In the genomic region with DNA sequence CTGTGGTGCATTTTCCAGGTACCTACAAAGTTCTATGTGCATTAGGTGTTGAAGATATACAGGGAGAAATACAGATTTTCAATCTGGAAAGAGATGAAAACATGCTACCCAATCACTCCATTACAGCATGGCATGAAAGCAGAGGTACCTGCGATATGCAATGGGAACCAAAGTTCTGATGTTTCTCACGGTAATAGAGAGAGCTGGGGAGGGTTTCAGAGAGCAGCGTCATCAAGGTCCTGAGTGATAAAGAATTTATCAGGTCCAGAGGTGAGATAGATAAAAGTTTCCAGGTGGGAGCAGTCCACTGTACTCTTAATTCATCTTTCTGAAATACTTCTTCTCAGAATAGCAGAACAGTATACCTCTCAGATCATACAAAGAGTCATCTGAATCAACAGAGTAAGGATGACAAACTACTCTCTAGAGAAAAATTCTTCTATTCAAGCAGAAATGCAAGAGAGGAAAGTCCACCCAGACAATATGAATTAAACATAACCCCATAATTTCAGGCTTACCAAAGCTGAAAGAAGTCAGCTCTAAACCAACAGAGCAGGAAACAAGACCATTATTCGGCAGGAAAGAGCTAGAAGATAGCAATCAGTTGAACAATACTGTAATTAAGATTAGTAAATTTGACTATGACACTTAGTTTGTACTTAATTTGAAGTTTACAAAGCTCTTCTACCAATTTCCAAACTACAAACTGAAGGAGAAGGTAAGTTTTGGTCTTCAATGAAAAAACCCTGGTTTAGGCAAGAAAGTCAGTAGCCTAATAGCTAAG, we compare ENCODE assay signal across 21 cellular contexts. TPM values are rescaled to one million over a fixed set of nuclear protein-coding genes. Genes with fewer than 3 reads are reported as not detected.
A peak's percentile ranks its signal among the peaks of the same experiment; 100 is the strongest.
DNase-seq lines count a peak whose midpoint lies in the region; ATAC-seq and TF ChIP-seq lines count a peak whose summit lies in the region.
"Had no signal": no experiment of that assay in that cellular context is flagged by ENCODE, and none has a peak within 500 bp of the region (broad histone marks: within the 10 kb centered on the region; RNA-seq: fewer than 3 reads in every experiment).

No MANE protein-coding gene starts in this region.

- 75 to 81% (median 76%) methylated on average over 4 of the region's 4 CpGs for WGBS in heart left ventricle, 4 donors

- peaks cover 69% of the 10 kb centered on the region for H3K36me3 Mint-ChIP-seq in activated CD4-positive, alpha-beta T cell treated with anti-CD3 and anti-CD28 coated beads for 36 hours (ENCODE audit: low read depth)
- peaks cover 96% of the 10 kb centered on the region for H3K36me3 Mint-ChIP-seq in CD4-positive, alpha-beta T cell (ENCODE audit: low read depth)
- peaks cover 96% of the 10 kb centered on the region for H3K36me3 Mint-ChIP-seq in dendritic cell treated with granulocyte-macrophage colony-stimulating factor and Interleukin-4, amounts not matched to agents 40 ng/mL and 50 ng/mL, for 4 days (ENCODE audit: low read depth)

- TF ChIP-seq POLR2A in heart left ventricle (IDR thresholded peaks at IDR 0.05): no peak

- H3K4me3 Mint-ChIP-seq in activated CD4-positive, alpha-beta T cell treated with anti-CD3 and anti-CD28 coated beads for 36 hours: no peak overlapping the region
- peak overlapping the region; percentile 48 for H3K4me3 Mint-ChIP-seq in CD4-positive, alpha-beta T cell
- peak overlapping the region; percentile 60 for H3K4me3 Mint-ChIP-seq in dendritic cell treated with granulocyte-macrophage colony-stimulating factor and Interleukin-4, amounts not matched to agents 40 ng/mL and 50 ng/mL, for 4 days
- H3K4me3 Mint-ChIP-seq: neural crest cell had no signal

- H4K20me1 ChIP-seq in Loucy (ENCODE audit: insufficient read depth, low read length, poor library complexity, severe bottlenecking): peaks cover 87% of the 10 kb centered on the region

- H3K27ac ChIP-seq in CD4-positive, alpha-beta T cell (ENCODE audit: low read depth, low read length): no peak overlapping the region
- peak overlapping the region in 1 of 12 donors; percentile 40 for H3K27ac ChIP-seq in heart left ventricle
- H3K27ac ChIP-seq: psoas muscle had no signal

- H3F3A ChIP-seq in Loucy (ENCODE audit: low read depth): peaks cover 11% of the 10 kb centered on the region

- H3K27me3 ChIP-seq in CD4-positive, alpha-beta T cell (ENCODE audit: control insufficient read depth, insufficient read depth, low read length): no peaks in the 10 kb centered on the region
- no peaks in the 10 kb centered on the region for H3K27me3 ChIP-seq in Loucy (ENCODE audit: insufficient read depth, low read length, poor library complexity, severe bottlenecking)
- no peaks in the 10 kb centered on the region for H3K27me3 ChIP-seq in heart left ventricle

- H3K4me1 ChIP-seq in Loucy (ENCODE audit: insufficient read depth, low read length, poor library complexity, severe bottlenecking): peaks cover 72% of the 10 kb centered on the region
- peaks cover 0 to 62% (median 0%) of the 10 kb centered on the region in 12 donors for H3K4me1 ChIP-seq in heart left ventricle

- no peaks in the 10 kb centered on the region for H3K27me3 Mint-ChIP-seq in activated CD4-positive, alpha-beta T cell treated with anti-CD3 and anti-CD28 coated beads for 36 hours
- no peaks in the 10 kb centered on the region for H3K27me3 Mint-ChIP-seq in CD4-positive, alpha-beta T cell
- H3K27me3 Mint-ChIP-seq in dendritic cell treated with granulocyte-macrophage colony-stimulating factor and Interleukin-4, amounts not matched to agents 40 ng/mL and 50 ng/mL, for 4 days: no peaks in the 10 kb centered on the region

- POLR2A ChIA-PET in activated CD4-positive, alpha-beta T cell treated with anti-CD3 and anti-CD28 coated beads for 36 hours (lab: Charles Lee): no interaction called here
- POLR2A ChIA-PET in CD4-positive, alpha-beta T cell (lab: Charles Lee): interaction anchor here (0.7 to 1.4 kb wide), 3 partner anchors 10 to 79 kb away, joined by 3 to 21 read pairs (median 6); a partner anchor contains a TSS

- H3K27ac Mint-ChIP-seq in activated CD4-positive, alpha-beta T cell treated with anti-CD3 and anti-CD28 coated beads for 36 hours: peak overlapping the region; percentile 49
- peak overlapping the region; percentile 43 for H3K27ac Mint-ChIP-seq in CD4-positive, alpha-beta T cell
- peak overlapping the region; percentile 69 for H3K27ac Mint-ChIP-seq in dendritic cell treated with granulocyte-macrophage colony-stimulating factor and Interleukin-4, amounts not matched to agents 40 ng/mL and 50 ng/mL, for 4 days

- no peak overlapping the region for H2AFZ ChIP-seq in Loucy (ENCODE audit: low read length)

- peak overlapping the region; percentile 42 for H3K9ac ChIP-seq in Loucy (ENCODE audit: low read depth, low read length, poor library complexity, severe bottlenecking)

- H3K36me3 ChIP-seq in Loucy (ENCODE audit: insufficient read depth, low read length) (peaks cover 29% of the 10 kb centered on the region; the same call in 1 of the 2 replicates), heart left ventricle (peaks cover 0 to 72% (median 0%) of the 10 kb centered on the region in 9 donors)

- no peak for DNase-seq in activated CD4-positive, alpha-beta T cell treated with anti-CD3 and anti-CD28 coated beads for 36 hours
- no peak for DNase-seq in activated CD4-positive, alpha-beta T cell treated with anti-CD3 and anti-CD28 coated beads, Interleukin-2, amount 50 U/mL, for 1 hour
- no peak for DNase-seq in CD4-positive, alpha-beta T cell
- DNase-seq in heart left ventricle: no peak
- DNase-seq: activated CD8-positive, alpha-beta memory T cell treated with anti-CD3 and anti-CD28 coated beads, Interleukin-2, amount 50 U/mL, for 4 hours; DMS 273 treated with DMSO at 0.1 percent for 48 hours; GDM1; NCI-H1417; NCI-H2171 treated with DMSO at 0.1 percent for 48 hours; NCI-H774; OCI-M1; psoas muscle; SHP77 treated with DMSO at 0.1 percent for 48 hours; stimulated activated CD4-positive, alpha-beta T cell treated with anti-CD3 and anti-CD28 coated beads, Interleukin-4, amount 100 ng/mL, for 1 hour; T-helper 1 cell had no signal

- peak overlapping the region; percentile 97 for H3K4me2 ChIP-seq in Loucy (ENCODE audit: low read depth, low read length, poor library complexity, severe bottlenecking)

- no peaks in the 10 kb centered on the region for H3K9me2 ChIP-seq in Loucy (replicated peaks; ENCODE audit: low read depth, low read length)

- no peak for ATAC-seq in activated CD4-positive, alpha-beta T cell treated with anti-CD3 and anti-CD28 coated beads for 36 hours
- ATAC-seq in CD4-positive, alpha-beta T cell (ENCODE audit: poor library complexity): peak; percentile 56
- ATAC-seq in GM18873 (IDR thresholded peaks at IDR 0.05; ENCODE audit: low FRiP score, unreplicated experiment): no peak
- ATAC-seq in heart left ventricle: no peak
- ATAC-seq in GM21367 (IDR thresholded peaks at IDR 0.05; ENCODE audit: unreplicated experiment): no peak
- ATAC-seq: psoas muscle had no signal

- no peak for TF ChIP-seq CTCF in CD4-positive, alpha-beta T cell (IDR thresholded peaks at IDR 0.05)
- TF ChIP-seq CTCF in Loucy (conservative IDR thresholded peaks at IDR 0.05; ENCODE audit: low read length) (no peak), heart left ventricle (IDR thresholded peaks at IDR 0.05) (no peak)

- no peaks in the 10 kb centered on the region for H3K9me3 Mint-ChIP-seq in activated CD4-positive, alpha-beta T cell treated with anti-CD3 and anti-CD28 coated beads for 36 hours (ENCODE audit: low read depth)
- no peaks in the 10 kb centered on the region for H3K9me3 Mint-ChIP-seq in CD4-positive, alpha-beta T cell
- no peaks in the 10 kb centered on the region for H3K9me3 Mint-ChIP-seq in dendritic cell treated with granulocyte-macrophage colony-stimulating factor and Interleukin-4, amounts not matched to agents 40 ng/mL and 50 ng/mL, for 4 days

- CTCF ChIA-PET in activated CD4-positive, alpha-beta T cell treated with anti-CD3 and anti-CD28 coated beads for 36 hours (lab: Charles Lee): interaction anchor here (0.6 to 1.2 kb wide), 2 partner anchors 93 to 104 kb away, joined by 3 read pairs; no protein-coding TSS in a partner anchor
- CTCF ChIA-PET in CD4-positive, alpha-beta T cell (lab: Charles Lee): no interaction called here

- no peaks in the 10 kb centered on the region for H3K9me3 ChIP-seq in CD4-positive, alpha-beta T cell (ENCODE audit: control insufficient read depth, low read length)
- no peaks in the 10 kb centered on the region for H3K9me3 ChIP-seq in Loucy (ENCODE audit: insufficient read depth, low read depth, low read length)
- peaks cover 0 to 4% (median 0%) of the 10 kb centered on the region in 12 donors for H3K9me3 ChIP-seq in heart left ventricle
- H3K9me3 ChIP-seq: psoas muscle had no signal

- peaks cover 82% of the 10 kb centered on the region for H3K4me1 Mint-ChIP-seq in activated CD4-positive, alpha-beta T cell treated with anti-CD3 and anti-CD28 coated beads for 36 hours
- H3K4me1 Mint-ChIP-seq in CD4-positive, alpha-beta T cell (ENCODE audit: low read depth): peaks cover 99% of the 10 kb centered on the region
- peaks cover 59% of the 10 kb centered on the region for H3K4me1 Mint-ChIP-seq in dendritic cell treated with granulocyte-macrophage colony-stimulating factor and Interleukin-4, amounts not matched to agents 40 ng/mL and 50 ng/mL, for 4 days (ENCODE audit: low read depth)

- peaks cover 97% of the 10 kb centered on the region for H3K79me2 ChIP-seq in Loucy (ENCODE audit: insufficient read depth, low read length)

- H3K4me3 ChIP-seq in Loucy (ENCODE audit: low read length, poor library complexity, severe bottlenecking) (peak overlapping the region; percentile 63), heart left ventricle (no peak overlapping the region)
- H3K4me3 ChIP-seq: psoas muscle, skin epidermis had no signal

- intact Hi-C loops in activated CD4-positive, alpha-beta T cell treated with anti-CD3 and anti-CD28 coated beads for 36 hours (cut with DNase I, micrococcal nuclease): no loop called here
- intact Hi-C loops in CD4-positive, alpha-beta T cell (cut with DNase I, micrococcal nuclease): loop anchor here in 1 of 2 experiments (5.0 kb wide), 1 partner anchor 43 kb away; no protein-coding TSS in a partner anchor
- intact Hi-C loops in dendritic cell treated with granulocyte-macrophage colony-stimulating factor and Interleukin-4, amounts not matched to agents 40 ng/mL and 50 ng/mL, for 4 days (cut with micrococcal nuclease): loop anchor here (5.0 kb wide), 1 partner anchor 218 kb away; no protein-coding TSS in a partner anchor
- intact Hi-C loops in heart left ventricle (cut with DNase I): no loop called here

RNA-seq across cellular contexts. Expression of a gene that starts 12.8 kb away (rescaled TPM):
- total RNA-seq in activated CD4-positive, alpha-beta T cell treated with anti-CD3 and anti-CD28 coated beads for 36 hours: 10 to 100 TPM; 53.1 to 59.4 TPM
- 10 to 100 TPM; 28.5 to 32.6 TPM for total RNA-seq in CD4-positive, alpha-beta T cell
- total RNA-seq in heart left ventricle: 100 to 1,000 TPM in 1 of 9 donors, 10 to 100 TPM in 8; 11.9 to 289 (median 19.2) TPM
- polyA plus RNA-seq in heart left ventricle: 10 to 100 TPM in 1 of 2 donors, 1 to 10 TPM in 1; 8.9 to 92.3 TPM
